Comparison of ENCODE assay signal across 8 cellular contexts in the genomic region with DNA sequence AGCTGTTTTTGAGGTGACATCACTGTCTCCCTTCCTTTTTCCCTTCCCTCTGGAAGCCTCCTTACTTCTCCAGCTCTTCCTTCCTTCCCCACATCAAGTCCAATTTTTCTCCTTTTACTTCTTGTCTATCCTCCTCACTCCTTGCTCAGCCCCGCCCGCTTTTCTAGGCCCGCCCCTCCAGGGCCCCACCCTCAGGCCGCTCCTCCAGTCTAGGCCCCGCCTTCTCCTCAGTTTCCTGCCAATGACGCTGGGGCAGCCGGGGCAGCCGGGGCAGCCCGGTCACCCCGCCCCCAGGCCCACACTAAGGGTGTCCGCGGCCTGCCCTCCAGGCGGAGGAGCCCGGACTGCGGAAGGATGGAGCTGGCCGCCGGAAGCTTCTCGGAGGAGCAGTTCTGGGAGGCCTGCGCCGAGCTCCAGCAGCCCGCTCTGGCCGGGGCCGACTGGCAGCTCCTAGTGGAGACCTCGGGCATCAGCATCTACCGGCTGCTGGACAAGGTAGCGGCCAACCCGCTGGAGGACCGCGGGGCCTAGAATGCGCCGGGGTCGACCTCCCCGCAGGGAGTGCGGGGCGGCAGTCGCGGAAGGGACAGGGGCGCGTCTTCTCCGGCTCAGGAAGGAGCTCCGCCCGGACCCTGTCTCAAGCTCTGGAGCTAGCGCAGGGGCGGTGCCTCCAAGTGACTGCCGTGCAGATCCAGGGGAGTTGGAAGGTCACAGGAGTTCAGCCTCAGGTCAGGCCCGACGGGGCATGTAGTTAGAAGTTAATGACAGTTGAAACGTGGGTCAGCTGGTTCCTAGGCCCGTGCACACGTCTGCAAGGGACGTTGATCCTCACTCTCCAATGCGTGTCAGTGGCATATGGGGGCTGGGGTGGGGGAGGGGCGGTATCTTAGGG. TPM values are rescaled to one million over a fixed set of nuclear protein-coding genes. Genes with fewer than 3 reads are reported as not detected.
DNase-seq lines count a peak whose midpoint lies in the region; ATAC-seq and TF ChIP-seq lines count a peak whose summit lies in the region.

A gene (plus strand): TSS at position 302 of the 892 bp plus-strand sequence. CDS start 53 bp downstream, at position 355.

- peak; percentile 80 for DNase-seq in GDM1 (lab: John Stamatoyannopoulos, UW)
- DNase-seq in H7, result peak; percentile 90
- peak; percentile 93 for DNase-seq in LoVo (ENCODE audit: low spot score)
- DNase-seq in SW480 (ENCODE audit: low spot score), result peak; percentile 87
- peak; percentile 94 to 98 (median 97) for DNase-seq in heart left ventricle
- DNase-seq in posterior cingulate gyrus, result peak; percentile 68 to 99 (median 88)
- DNase-seq in upper lobe of left lung, result peak; percentile 96 to 98

- peaks cover 0 to 20% (median 13%) of the 10 kb centered on the region in 12 donors for H3K4me1 ChIP-seq in heart left ventricle
- H3K4me1 ChIP-seq in upper lobe of left lung, result peaks cover 8 to 21% (median 15%) of the 10 kb centered on the region in 4 donors

- no peaks in the 10 kb centered on the region for H3K36me3 ChIP-seq in H7 (replicated peaks; ENCODE audit: control insufficient read depth, insufficient read depth, low read length)
- peaks cover 0 to 18% (median 3%) of the 10 kb centered on the region in 9 donors for H3K36me3 ChIP-seq in heart left ventricle
- peaks cover 0 to 19% (median 0%) of the 10 kb centered on the region in 4 donors for H3K36me3 ChIP-seq in upper lobe of left lung

- TF ChIP-seq CTCF in heart left ventricle (IDR thresholded peaks at IDR 0.05), result peak in 11 of 12 donors; percentile 17 to 64 (median 34)
- TF ChIP-seq CTCF in upper lobe of left lung (IDR thresholded peaks at IDR 0.05), result peak in 5 of 6 experiments; percentile 19 to 77 (median 50)

- ATAC-seq in heart left ventricle, result peak; percentile 99 to 100 (median 100)
- ATAC-seq in upper lobe of left lung (ENCODE audit: low FRiP score in 2 of 2), result peak; percentile 99 to 100

- H3K27ac ChIP-seq in adipose tissue (ENCODE audit: low read depth, low read length) (no peak within 1 kb of the TSS), heart left ventricle (peak within 1 kb of the TSS; percentile 82 to 98 (median 92)), upper lobe of left lung (peak within 1 kb of the TSS; percentile 80 to 95 (median 94))

- intact Hi-C loops in heart left ventricle (cut with DNase I), result loop anchor here in 2 of 10 donors (2.0 to 10.0 kb wide), 2 partner anchors 18 to 336 kb away; no protein-coding TSS in a partner anchor
- intact Hi-C loops in posterior cingulate gyrus (cut with DNase I), result no loop called here

- H3K27me3 ChIP-seq in H7 (ENCODE audit: control insufficient read depth, insufficient read depth, low read length), result no peaks in the 10 kb centered on the region
- H3K27me3 ChIP-seq in heart left ventricle, result no peaks in the 10 kb centered on the region
- no peaks in the 10 kb centered on the region for H3K27me3 ChIP-seq in upper lobe of left lung

- H3K9me3 ChIP-seq in heart left ventricle (no peaks in the 10 kb centered on the region), upper lobe of left lung (no peaks in the 10 kb centered on the region)

- TF ChIP-seq EP300 in upper lobe of left lung (IDR thresholded peaks at IDR 0.05), result peak in 1 of 4 donors; percentile 19

- TF ChIP-seq POLR2A in heart left ventricle (IDR thresholded peaks at IDR 0.05) (peak in 1 of 2 donors; percentile 89), upper lobe of left lung (IDR thresholded peaks at IDR 0.05) (peak in 3 of 4 donors; percentile 76 to 93 (median 81))

- 0 to 1% (median 0%) methylated on average over 52 to 53 of the region's 53 CpGs for WGBS in adipose tissue, 3 donors
- WGBS in heart left ventricle, 4 donors, result 0 to 2% (median 1%) methylated on average over 21 to 53 of the region's 53 CpGs
- WGBS in upper lobe of left lung, 2 donors, result 1 to 2% methylated on average over 16 to 34 of the region's 53 CpGs

- H3K4me3 ChIP-seq in H7 (ENCODE audit: insufficient read depth, low read depth, low read length) (peak within 1 kb of the TSS; percentile 72), heart left ventricle (peak within 1 kb of the TSS; percentile 58 to 96 (median 88)), upper lobe of left lung (peak within 1 kb of the TSS; percentile 67 to 89 (median 78))

RNA-seq across cellular contexts. Expression of the gene that starts here (rescaled TPM):
- 19.7 and 20.3 TPM in 2 replicates for total RNA-seq in H7 (2014; rRNA removed; shearing (Covaris generic))
- polyA plus RNA-seq in adipose tissue, result 10 to 100 TPM in 2 of 3 donors, 1 to 10 TPM in 1; 8.8 to 24.1 (median 14.9) TPM
- 10 to 100 TPM; 14.8 to 22.6 (median 18.6) TPM for total RNA-seq in heart left ventricle
- polyA plus RNA-seq in heart left ventricle, result 10 to 100 TPM; 11.8 to 21.1 TPM
- total RNA-seq in upper lobe of left lung, result 10 to 100 TPM; 13.6 to 28.3 (median 21.9) TPM
